28 cellular contexts compared by ENCODE assay signal in genomic region chr10:3476186-3476585, GRCh38.
A peak's percentile ranks its signal among the peaks of the same experiment; 100 is the strongest.
DNase-seq lines count a peak whose midpoint lies in the region; ATAC-seq and TF ChIP-seq lines count a peak whose summit lies in the region.
"Had no signal": no experiment of that assay in that cellular context is flagged by ENCODE, and none has a peak within 500 bp of the region (broad histone marks: within the 10 kb centered on the region; RNA-seq: fewer than 3 reads in every experiment).

No MANE protein-coding gene starts in this region.

- CTCF ChIA-PET in Calu3 (lab: Charles Lee), result interaction anchor here (1.0 kb wide), 1 partner anchor 334 kb away, joined by 5 read pairs; no protein-coding TSS in a partner anchor

- peak; percentile 31 for TF ChIP-seq CTCF in foreskin fibroblast (IDR thresholded peaks at IDR 0.05; ENCODE audit: low read depth, low read length)
- TF ChIP-seq CTCF in Calu3 (IDR thresholded peaks at IDR 0.05; ENCODE audit: unreplicated experiment), result no peak

- no TSS peak for BruUV-seq in Calu3 (replicated peaks; lab: Mats Ljungman, UMichigan)

- intact Hi-C loops in Calu3 (cut with micrococcal nuclease; ENCODE audit: unreplicated experiment), result loop anchor here (10.0 kb wide), 1 partner anchor 49 kb away; no protein-coding TSS in a partner anchor

- H3K27ac Mint-ChIP-seq in Calu3 (ENCODE audit: unreplicated experiment), result no peak overlapping the region
- H3K27ac Mint-ChIP-seq: activated CD4-positive, alpha-beta memory T cell treated with anti-CD3 and anti-CD28 coated beads, Interleukin-2, amount 10 ng/mL, durations not matched to agents 7 days and 5 days; activated naive CD4-positive, alpha-beta T cell treated with anti-CD3 and anti-CD28 coated beads for 36 hours; memory B cell; T-helper 2 cell treated with Interferon-gamma antibody and Interleukin-4, amounts not matched to agents 5 μg/mL and 100 μg/mL, for 36 hours had no signal

- H3K4me1 Mint-ChIP-seq in Calu3 (ENCODE audit: low read depth, unreplicated experiment), result peaks cover 54% of the 10 kb centered on the region

- peaks cover 7% of the 10 kb centered on the region for H3K36me3 Mint-ChIP-seq in Calu3 (ENCODE audit: insufficient read depth, unreplicated experiment)
- H3K36me3 Mint-ChIP-seq: memory B cell had no signal

- H3K4me3 Mint-ChIP-seq in Calu3 (ENCODE audit: low read depth, unreplicated experiment), result no peak overlapping the region
- H3K4me3 Mint-ChIP-seq: activated CD4-positive, alpha-beta memory T cell treated with anti-CD3 and anti-CD28 coated beads, Interleukin-2, amount 10 ng/mL, durations not matched to agents 7 days and 5 days; activated naive CD4-positive, alpha-beta T cell treated with anti-CD3 and anti-CD28 coated beads for 36 hours; memory B cell; T-helper 2 cell treated with Interferon-gamma antibody and Interleukin-4, amounts not matched to agents 5 μg/mL and 100 μg/mL, for 36 hours had no signal

- no peaks in the 10 kb centered on the region for H3K27me3 Mint-ChIP-seq in Calu3 (ENCODE audit: unreplicated experiment)
- H3K27me3 Mint-ChIP-seq: memory B cell had no signal

- no peak overlapping the region for H3K4me3 ChIP-seq in foreskin fibroblast (ENCODE audit: low read depth in 1 of 2, low read length in 2 of 2)
- H3K4me3 ChIP-seq: breast epithelium, left lung, MG63, Peyer's patch, transverse colon had no signal

- no peak for ATAC-seq in HG03025 (IDR thresholded peaks at IDR 0.05; ENCODE audit: low FRiP score, unreplicated experiment)
- ATAC-seq: right cardiac atrium had no signal

- H3K9me3 Mint-ChIP-seq in Calu3 (ENCODE audit: low read depth, unreplicated experiment), result no peaks in the 10 kb centered on the region
- H3K9me3 Mint-ChIP-seq: activated CD4-positive, alpha-beta memory T cell treated with anti-CD3 and anti-CD28 coated beads, Interleukin-2, amount 10 ng/mL, durations not matched to agents 7 days and 5 days; activated naive CD4-positive, alpha-beta T cell treated with anti-CD3 and anti-CD28 coated beads for 36 hours; memory B cell; T-helper 2 cell treated with Interferon-gamma antibody and Interleukin-4, amounts not matched to agents 5 μg/mL and 100 μg/mL, for 36 hours had no signal

- DNase-seq in AG20443 (ENCODE audit: low spot score) (peak; percentile 44), LHCN-M2 (ENCODE audit: low read depth) (peak; percentile 11), foreskin fibroblast (peak in 1 of 2 donors; percentile 41), retina (peak; percentile 52), Calu3 (no peak), NCI-H2081 treated with DMSO at 0.1 percent for 48 hours (lab: John Stamatoyannopoulos, UW) (no peak), T-helper 1 cell (no peak)
- DNase-seq: activated CD4-positive, alpha-beta memory T cell treated with anti-CD3 and anti-CD28 coated beads, Interleukin-2, amount 10 ng/mL, durations not matched to agents 7 days and 5 days; activated CD8-positive, alpha-beta memory T cell treated with anti-CD3 and anti-CD28 coated beads, Interleukin-2, amount 50 U/mL, for 4 hours; activated naive CD4-positive, alpha-beta T cell treated with anti-CD3 and anti-CD28 coated beads for 36 hours; COR-L47; DMS53; GOT3; KG1; left lung; MG63; NCI-H1930; NCI-H774; Peyer's patch; right cardiac atrium; SHP77 treated with DMSO at 0.1 percent for 48 hours; stimulated activated CD4-positive, alpha-beta T cell treated with anti-CD3 and anti-CD28 coated beads, Interleukin-12 subunit alpha, Interleukin-12 subunit beta, amount 100 ng/mL, for 4 hours; stimulated activated CD4-positive, alpha-beta T cell treated with anti-CD3 and anti-CD28 coated beads, Interleukin-2, amount 100 ng/mL, for 48 hours; transverse colon had no signal

Comparison
In these comparisons a context has a peak if more than half of its experiments do, and no peak if none do; other contexts are left out.
1. DNase-seq: peak in AG20443 (single experiment), LHCN-M2 (single experiment) and retina (single experiment); none in Calu3 (single experiment), NCI-H2081 treated with DMSO at 0.1 percent for 48 hours (single experiment) and T-helper 1 cell (0 of 5).